In genomic region chr1:240244968-240245628, GRCh38 we compare ENCODE assay signal across 19 cellular contexts.
DNase-seq lines count a peak whose midpoint lies in the region; ATAC-seq and TF ChIP-seq lines count a peak whose summit lies in the region.
"Had no signal": no experiment of that assay in that cellular context is flagged by ENCODE, and none has a peak within 500 bp of the region (broad histone marks: within the 10 kb centered on the region; RNA-seq: fewer than 3 reads in every experiment).

No MANE protein-coding gene starts in this region.

- no peak overlapping the region for H3K14ac ChIP-seq in mesenchymal stem cell (ENCODE audit: low read length in 2 of 2)

- peak overlapping the region; percentile 70 for H3K27ac ChIP-seq in mesenchymal stem cell (ENCODE audit: low read length, poor library complexity, severe bottlenecking)
- H3K27ac ChIP-seq: hepatocyte, transverse colon had no signal

- peak overlapping the region; percentile 2 for H2AK5ac ChIP-seq in mesenchymal stem cell (ENCODE audit: low read length, severe bottlenecking)

- peak overlapping the region; percentile 76 for H3K9ac ChIP-seq in mesenchymal stem cell (ENCODE audit: low read length)

- H4K91ac ChIP-seq in mesenchymal stem cell (ENCODE audit: low read length), result no peak overlapping the region

- peak overlapping the region; percentile 29 for H2AFZ ChIP-seq in mesenchymal stem cell (ENCODE audit: low read depth, low read length)
- H2AFZ ChIP-seq: hepatocyte had no signal

- no peak overlapping the region for H2BK15ac ChIP-seq in mesenchymal stem cell (ENCODE audit: low read depth, poor library complexity, severe bottlenecking)

- H3K36me3 ChIP-seq in mesenchymal stem cell (ENCODE audit: control insufficient read depth in 1 of 2, insufficient read depth in 2 of 2, low read depth in 1 of 2, low read length in 2 of 2), result no peaks in the 10 kb centered on the region
- H3K36me3 ChIP-seq: transverse colon had no signal

- TF ChIP-seq CTCF in astrocyte of the spinal cord (IDR thresholded peaks at IDR 0.05; ENCODE audit: low read depth, low read length), result no peak

- 54% methylated on average over 3 of the region's 3 CpGs for WGBS in mesenchymal stem cell

- no peak overlapping the region for H2BK5ac ChIP-seq in mesenchymal stem cell (ENCODE audit: low read depth, low read length, poor library complexity, severe bottlenecking)

- peak overlapping the region in 1 of 2 experiments; percentile 52 for H3K18ac ChIP-seq in mesenchymal stem cell (ENCODE audit: low read depth in 1 of 2, low read length in 2 of 2)

- peaks cover 4% of the 10 kb centered on the region for H3K4me1 ChIP-seq in mesenchymal stem cell (ENCODE audit: control insufficient read depth, insufficient read depth, low read depth, low read length)

- peaks cover 3% of the 10 kb centered on the region for H3K79me1 ChIP-seq in mesenchymal stem cell (replicated peaks; ENCODE audit: low read length, poor library complexity, severe bottlenecking)

- H3K9me3 ChIP-seq in mesenchymal stem cell (ENCODE audit: control insufficient read depth, low read length), result peaks cover 11% of the 10 kb centered on the region

- ATAC-seq in GM18870 (IDR thresholded peaks at IDR 0.05; ENCODE audit: unreplicated experiment) (no peak), GM18873 (IDR thresholded peaks at IDR 0.05; ENCODE audit: low FRiP score, unreplicated experiment) (no peak)

- H4K8ac ChIP-seq in mesenchymal stem cell (ENCODE audit: low read length), result no peak overlapping the region

- H3K27me3 ChIP-seq in mesenchymal stem cell (ENCODE audit: control insufficient read depth in 1 of 2, insufficient read depth in 1 of 2, low read length in 2 of 2), result no peaks in the 10 kb centered on the region
- H3K27me3 ChIP-seq: hepatocyte, transverse colon had no signal

- H3K4ac ChIP-seq in mesenchymal stem cell (ENCODE audit: low read depth in 1 of 2, low read length in 2 of 2), result no peak overlapping the region

- DNase-seq in AG08395 (ENCODE audit: low spot score) (peak; percentile 85), HS-27A (ENCODE audit: low read depth) (peak; percentile 52), astrocyte of the spinal cord (ENCODE audit: low read depth, low spot score) (peak; percentile 46), mesenchymal stem cell (peak; percentile 71), DMS 273 treated with DMSO at 0.1 percent for 48 hours (lab: John Stamatoyannopoulos, UW) (no peak), NCI-H2196 (lab: John Stamatoyannopoulos, UW; ENCODE audit: unreplicated experiment) (no peak)
- DNase-seq: activated CD4-positive, alpha-beta T cell treated with anti-CD3 and anti-CD28 coated beads, Interleukin-2, amount 10 ng/mL, durations not matched to agents 24 days and 14 days; activated T-cell treated with anti-CD3 and anti-CD28 coated beads for 4 hours; AML-193; Kasumi-1; midbrain; NCI-H1436 treated with DMSO at 0.1 percent for 48 hours; NCI-H446 treated with DMSO at 0.1 percent for 48 hours; nucleus accumbens; SHP77; transverse colon had no signal

- H2BK120ac ChIP-seq in mesenchymal stem cell (ENCODE audit: low read depth, low read length), result no peak overlapping the region

- no peak overlapping the region for H3K23ac ChIP-seq in mesenchymal stem cell (ENCODE audit: low read length in 2 of 2)

- H2BK12ac ChIP-seq in mesenchymal stem cell (ENCODE audit: low read length in 2 of 2), result peak overlapping the region in 1 of 2 experiments; percentile 90

- no peak overlapping the region for H3K4me3 ChIP-seq in astrocyte of the spinal cord (ENCODE audit: low read depth, low read length)
- H3K4me3 ChIP-seq in mesenchymal stem cell (ENCODE audit: insufficient read depth in 1 of 2, low read depth in 1 of 2, low read length in 2 of 2), result no peak overlapping the region
- H3K4me3 ChIP-seq: hepatocyte, transverse colon had no signal

- H3K4me2 ChIP-seq in mesenchymal stem cell (ENCODE audit: low read length, poor library complexity, severe bottlenecking), result no peak overlapping the region
- H3K4me2 ChIP-seq: hepatocyte had no signal

- in situ Hi-C loops in astrocyte of the spinal cord (cut with HindIII; ENCODE audit: low sequenced_read_pairs), result no loop called here

Comparison
In these comparisons a context has a peak if more than half of its experiments do, and no peak if none do; other contexts are left out.
1. DNase-seq: peak in AG08395 (single experiment), HS-27A (single experiment), astrocyte of the spinal cord (single experiment) and mesenchymal stem cell (single experiment); none in DMS 273 treated with DMSO at 0.1 percent for 48 hours (single experiment) and NCI-H2196 (single experiment).